In genomic region chr1:208208132-208208487, GRCh38 we compare ENCODE assay signal across 14 cellular contexts. TPM values are rescaled to one million over a fixed set of nuclear protein-coding genes. Genes with fewer than 3 reads are reported as not detected.
DNase-seq lines count a peak whose midpoint lies in the region; ATAC-seq, FAIRE-seq and TF ChIP-seq lines count a peak whose summit lies in the region.
"Had no signal": no experiment of that assay in that cellular context is flagged by ENCODE, and none has a peak within 500 bp of the region (broad histone marks: within the 10 kb centered on the region; RNA-seq: fewer than 3 reads in every experiment).

No MANE protein-coding gene starts in this region.

- peak overlapping the region; percentile 55 for H3K9ac ChIP-seq in endothelial cell of umbilical vein (replicated peaks; ENCODE audit: extremely low read depth, insufficient read depth, low read length)

- dilution Hi-C loops in endothelial cell of umbilical vein (cut with MboI; ENCODE audit: extremely low pct_ligation_motif_present, low sequenced_read_pairs) = no loop called here

- no peak for TF ChIP-seq CTCF in endothelial cell of umbilical vein (IDR thresholded peaks at IDR 0.05; ENCODE audit: extremely low read depth in 1 of 2, insufficient read depth in 1 of 2, low read depth in 1 of 2, low read length in 2 of 2)
- no peak for TF ChIP-seq CTCF in upper lobe of left lung (IDR thresholded peaks at IDR 0.05)

- intact Hi-C loops in endothelial cell of umbilical vein (cut with micrococcal nuclease) = no loop called here

- H2AFZ ChIP-seq in endothelial cell of umbilical vein (ENCODE audit: low read depth, low read length) = no peak overlapping the region

- ATAC-seq in SK-N-SH treated with all-trans-retinoic acid at 6 μM for 48 hours = no peak; the same call in 2 of the 3 replicates
- no peak for ATAC-seq in upper lobe of left lung (ENCODE audit: low FRiP score in 2 of 2)
- no peak for ATAC-seq in GM19467 (IDR thresholded peaks at IDR 0.05; ENCODE audit: unreplicated experiment)
- ATAC-seq in GM21447 (IDR thresholded peaks at IDR 0.05; ENCODE audit: unreplicated experiment) = no peak
- ATAC-seq: T-helper 17 cell had no signal

- no TSS peak for BruUV-seq in endothelial cell of umbilical vein (replicated peaks; lab: Mats Ljungman, UMichigan)

- no peaks in the 10 kb centered on the region for H3K27me3 ChIP-seq in endothelial cell of umbilical vein (ENCODE audit: control insufficient read depth in 2 of 2, insufficient read depth in 2 of 2, low read length in 2 of 2)
- H3K27me3 ChIP-seq in muscle layer of duodenum (ENCODE audit: low read depth, low read length) = no peaks in the 10 kb centered on the region
- no peaks in the 10 kb centered on the region for H3K27me3 ChIP-seq in upper lobe of left lung
- H3K27me3 ChIP-seq: spleen had no signal

- DNase-seq in endothelial cell of umbilical vein (ENCODE audit: low read depth, low spot score) (no peak), upper lobe of left lung (no peak), hypothalamus (lab: John Stamatoyannopoulos, UW) (no peak)
- DNase-seq: activated CD4-positive, alpha-beta T cell treated with anti-CD3 and anti-CD28 coated beads for 1 hour; activated naive CD4-positive, alpha-beta T cell treated with anti-CD3 and anti-CD28 coated beads, Interleukin-2, amount 10 ng/mL, durations not matched to agents 7 days and 5 days; erythroblast; NCI-H1930; spleen; T-helper 17 cell had no signal

- POLR2A ChIA-PET in endothelial cell of umbilical vein (lab: Charles Lee) = interaction anchor here (1.1 to 2.7 kb wide), 7 partner anchors 10 to 36 kb away, joined by 3 to 22 read pairs (median 5); partner anchors contain the start of gene PLXNA2

- CTCF ChIA-PET in endothelial cell of umbilical vein (lab: Charles Lee) = interaction anchor here (0.8 to 32.5 kb wide), 9 partner anchors 8 to 1615 kb away, joined by 3 to 714 read pairs (median 5); partner anchors contain the start of gene PLXNA2

- FAIRE-seq in endothelial cell of umbilical vein (lab: Jason Lieb, UNC) = no peak
- FAIRE-seq: RCC 7860 had no signal

- H3K4me3 ChIP-seq in endothelial cell of umbilical vein (replicated peaks in 1 of 3; ENCODE audit: insufficient read depth in 1 of 3, low read depth in 1 of 3, low read length in 3 of 3) (no peak overlapping the region), muscle layer of duodenum (ENCODE audit: low read depth in 1 of 2, low read length in 2 of 2) (no peak overlapping the region), upper lobe of left lung (no peak overlapping the region)
- H3K4me3 ChIP-seq: spleen had no signal

- H4K20me1 ChIP-seq in endothelial cell of umbilical vein (replicated peaks; ENCODE audit: control insufficient read depth, extremely low read depth, insufficient read depth, low read length) = no peaks in the 10 kb centered on the region

- H3K9me1 ChIP-seq in endothelial cell of umbilical vein (replicated peaks; ENCODE audit: control insufficient read depth, extremely low read depth, insufficient read depth, low read length) = no peaks in the 10 kb centered on the region

- H3K36me3 ChIP-seq in endothelial cell of umbilical vein (ENCODE audit: control insufficient read depth in 2 of 2, extremely low read depth in 1 of 2, insufficient read depth in 2 of 2, low read length in 2 of 2) (peaks cover 12 to 20% of the 10 kb centered on the region in 2 experiments), muscle layer of duodenum (ENCODE audit: control insufficient read depth in 1 of 2, insufficient read depth in 2 of 2, low read length in 2 of 2) (peaks cover 16 to 28% of the 10 kb centered on the region in 2 donors), upper lobe of left lung (peaks cover 0 to 31% (median 0%) of the 10 kb centered on the region in 4 donors)
- H3K36me3 ChIP-seq: spleen had no signal

- TF ChIP-seq POLR2A in endothelial cell of umbilical vein (IDR thresholded peaks at IDR 0.05; ENCODE audit: low read depth, low read length) = no peak
- TF ChIP-seq POLR2A in upper lobe of left lung (IDR thresholded peaks at IDR 0.05) = no peak

- peaks cover 94% of the 10 kb centered on the region for H3K4me1 ChIP-seq in endothelial cell of umbilical vein (ENCODE audit: control insufficient read depth, extremely low read depth, insufficient read depth, low read length)
- H3K4me1 ChIP-seq in muscle layer of duodenum (ENCODE audit: control insufficient read depth in 1 of 2, insufficient read depth in 2 of 2, low read length in 2 of 2) = peaks cover 16 to 26% of the 10 kb centered on the region in 2 donors
- H3K4me1 ChIP-seq in upper lobe of left lung = peaks cover 77 to 90% (median 78%) of the 10 kb centered on the region in 4 donors

- H3K79me2 ChIP-seq in endothelial cell of umbilical vein (ENCODE audit: control insufficient read depth, insufficient read depth, low read length) = peaks cover 66% of the 10 kb centered on the region

- peak overlapping the region; percentile 1 for H3K4me2 ChIP-seq in endothelial cell of umbilical vein (ENCODE audit: insufficient read depth, low read length)

- H3K27ac ChIP-seq in endothelial cell of umbilical vein (ENCODE audit: insufficient read depth, low read depth, low read length) (peak overlapping the region; percentile 94), muscle layer of duodenum (ENCODE audit: low read length) (peak overlapping the region; percentile 25), upper lobe of left lung (peak overlapping the region; percentile 73 to 85 (median 81))

- no peak for TF ChIP-seq EP300 in upper lobe of left lung (IDR thresholded peaks at IDR 0.05)

- H3K9me3 ChIP-seq in endothelial cell of umbilical vein (replicated peaks; ENCODE audit: control insufficient read depth, insufficient read depth, low read length) = no peaks in the 10 kb centered on the region
- no peaks in the 10 kb centered on the region for H3K9me3 ChIP-seq in muscle layer of duodenum (ENCODE audit: control insufficient read depth in 1 of 2, low read length in 2 of 2)
- H3K9me3 ChIP-seq in upper lobe of left lung = no peaks in the 10 kb centered on the region
- H3K9me3 ChIP-seq: spleen had no signal

TF ChIP-seq in SK-N-SH treated with all-trans-retinoic acid at 6 μM for 48 hours, 23 proteins besides CTCF, POLR2A, EP300 and RAD21 (continues in another document):
- TF ChIP-seq TSHZ2 (CRISPR knock-in tag; IDR thresholded peaks at IDR 0.05) (no peak), GLIS3 (CRISPR knock-in tag; IDR thresholded peaks at IDR 0.05) (no peak)

TF ChIP-seq in endothelial cell of umbilical vein, 7 proteins besides CTCF, POLR2A, EP300 and RAD21:
- TF ChIP-seq MYC (IDR thresholded peaks at IDR 0.05; ENCODE audit: low read depth, low read length) = no peak
- no peak for TF ChIP-seq FOS (IDR thresholded peaks at IDR 0.05; ENCODE audit: borderline replicate concordance, insufficient read depth, low read length)
- TF ChIP-seq GATA2 (IDR thresholded peaks at IDR 0.05; ENCODE audit: insufficient read depth, insufficient read length, low read depth, low read length) = no peak
- TF ChIP-seq POLR2AphosphoS5 (IDR thresholded peaks at IDR 0.05; ENCODE audit: insufficient read depth, low read depth, low read length) = no peak
- no peak for TF ChIP-seq MAX (IDR thresholded peaks at IDR 0.05; ENCODE audit: insufficient read depth, insufficient read length)
- no peak for TF ChIP-seq EZH2 (IDR thresholded peaks at IDR 0.05; ENCODE audit: borderline replicate concordance, low read depth, low read length, severe bottlenecking)

RNA-seq across cellular contexts. Expression of gene PLXNA2, which starts 36.1 kb away (rescaled TPM):
- 229 and 302 TPM in 2 replicates for total RNA-seq in endothelial cell of umbilical vein
- polyA plus RNA-seq in endothelial cell of umbilical vein = 42.6 and 43.3 TPM in 2 replicates
- 45.8 and 46.2 TPM in 2 replicates for polyA plus RNA-seq in endothelial cell of umbilical vein (2011; cell fraction: cytosol; rRNA removed)
- 246 and 252 TPM in 2 replicates for polyA plus RNA-seq in endothelial cell of umbilical vein (2011; cell fraction: nucleus; rRNA removed)
- polyA plus RNA-seq in endothelial cell of umbilical vein (2012) = 71.3 and 100 TPM in 2 replicates
- 148 and 179 TPM in 2 replicates for polyA minus RNA-seq in endothelial cell of umbilical vein
- polyA minus RNA-seq in endothelial cell of umbilical vein (2011; cell fraction: cytosol; rRNA and poly(A)+ RNA removed) = 4.7 TPM
- polyA minus RNA-seq in endothelial cell of umbilical vein (2011; cell fraction: nucleus; rRNA and poly(A)+ RNA removed) = 206 and 227 TPM in 2 replicates
- 100 to 1,000 TPM in 3 of 6 donors, 10 to 100 TPM in 3; 77.5 to 150 (median 101) TPM for total RNA-seq in upper lobe of left lung

Comparison
In these comparisons a context has a peak if more than half of its experiments do, and no peak if none do; other contexts are left out.
1. H3K27ac ChIP-seq: peak in every context shown above with its lines; median percentile 94 in endothelial cell of umbilical vein; 81 in upper lobe of left lung; 25 in muscle layer of duodenum.